Comparison of ENCODE assay signal across 1 cellular context in genomic region chr15:78906310-78906608, GRCh38.
A peak's percentile ranks its signal among the peaks of the same experiment; 100 is the strongest.
TF ChIP-seq lines count a peak whose summit lies in the region.

No MANE protein-coding gene starts in this region.

TF ChIP-seq in endothelial cell of umbilical vein, 7 proteins besides CTCF, POLR2A, EP300 and RAD21:
- no peak for TF ChIP-seq MAX (IDR thresholded peaks at IDR 0.05; ENCODE audit: insufficient read depth, insufficient read length)
- TF ChIP-seq POLR2AphosphoS5 (IDR thresholded peaks at IDR 0.05; ENCODE audit: insufficient read depth, low read depth, low read length): peak; percentile 39
- TF ChIP-seq EZH2 (IDR thresholded peaks at IDR 0.05; ENCODE audit: borderline replicate concordance, low read depth, low read length, severe bottlenecking): no peak
TF ChIP-seq in endothelial cell of umbilical vein: peak in this region for 1.
